10 cellular contexts compared by ENCODE assay signal in genomic region chr21:30590297-30590696, GRCh38. TPM values are rescaled to one million over a fixed set of nuclear protein-coding genes. Genes with fewer than 3 reads are reported as not detected.
"Had no signal": no experiment of that assay in that cellular context is flagged by ENCODE, and none has a peak within 500 bp of the region (broad histone marks: within the 10 kb centered on the region; RNA-seq: fewer than 3 reads in every experiment).

Gene KRTAP22-2, minus strand, starts transcription at chr21:30590397.

- H3K27ac Mint-ChIP-seq: IgD-negative memory B cell had no signal

- DNase-seq: IMR-90, KBM-7, KG1 had no signal

- H3K36me3 Mint-ChIP-seq: IgD-negative memory B cell had no signal

- H3K4me1 Mint-ChIP-seq: IgD-negative memory B cell had no signal

- H3K27me3 Mint-ChIP-seq: IgD-negative memory B cell had no signal

- H3K4me2 ChIP-seq: KMS-11 had no signal

- H3K27ac ChIP-seq: HL-60, KMS-11 had no signal

- H3K4me3 ChIP-seq: K562 had no signal

- ATAC-seq: HepG2, K562 had no signal

- H3K4me3 Mint-ChIP-seq: IgD-negative memory B cell had no signal

RNA-seq across cellular contexts. Expression of gene KRTAP22-2, which starts in this region (rescaled TPM):
- total RNA-seq: HepG2, HT-29, HT1080, IMR-90, K562 had no signal
- polyA plus RNA-seq: HepG2, IgD-negative memory B cell, IMR-90, K562 had no signal
